In genomic region chr16:352547-353403, GRCh38 we compare ENCODE assay signal across 8 cellular contexts. TPM values are rescaled to one million over a fixed set of nuclear protein-coding genes. Genes with fewer than 3 reads are reported as not detected.
DNase-seq lines count a peak whose midpoint lies in the region; ATAC-seq and TF ChIP-seq lines count a peak whose summit lies in the region.

AXIN1 (minus strand) TSS chr16:352723; CDS start chr16:347025, 5,698 bp downstream.

- TF ChIP-seq CTCF in activated B cell treated with CpG ODN at 0.5 μM for 24 hours (IDR thresholded peaks at IDR 0.05), result no peak
- peak; percentile 22 for TF ChIP-seq CTCF in cardiac fibroblast (IDR thresholded peaks at IDR 0.05; ENCODE audit: low read depth, low read length)

- H2AFZ ChIP-seq in ACC112 (ENCODE audit: low read length, unreplicated experiment), result peak within 1 kb of the TSS; percentile 66

- intact Hi-C loops in activated B cell treated with CpG ODN at 0.5 μM for 24 hours (cut with micrococcal nuclease), result loop anchor here (1.0 to 2.0 kb wide), 8 partner anchors 18 to 237 kb away; partner anchors contain the start of genes CAPN15, DECR2, LUC7L and MRPL28

- H3K4me1 ChIP-seq in ACC112 (ENCODE audit: control insufficient read depth, insufficient read depth, low read length, unreplicated experiment), result peaks cover 7% of the 10 kb centered on the region

- DNase-seq in NCI-H345 (lab: John Stamatoyannopoulos, UW) (peak; percentile 98), activated B cell treated with CpG ODN at 0.5 μM for 24 hours (peak; percentile 100), cardiac fibroblast (ENCODE audit: low read depth in 2 of 2) (peak; percentile 94 to 97), immature natural killer cell (peak; percentile 93 to 96 (median 94)), smooth muscle cell of the brain vasculature (ENCODE audit: low read depth, low spot score) (peak; percentile 65)

- peaks cover 9% of the 10 kb centered on the region for H3K36me3 Mint-ChIP-seq in activated B cell treated with CpG ODN at 0.5 μM for 24 hours (ENCODE audit: low read depth)
- peaks cover 0 to 6% (median 6%) of the 10 kb centered on the region in 3 donors for H3K36me3 Mint-ChIP-seq in immature natural killer cell

- no peaks in the 10 kb centered on the region for H3K9me3 Mint-ChIP-seq in activated B cell treated with CpG ODN at 0.5 μM for 24 hours
- H3K9me3 Mint-ChIP-seq in immature natural killer cell, result no peaks in the 10 kb centered on the region

- no peaks in the 10 kb centered on the region for H3K27me3 ChIP-seq in ACC112 (ENCODE audit: insufficient read depth, low read length)

- H3K4me3 Mint-ChIP-seq in activated B cell treated with CpG ODN at 0.5 μM for 24 hours (peak within 1 kb of the TSS; percentile 85), immature natural killer cell (peak within 1 kb of the TSS; percentile 92 to 98 (median 96))

- POLR2A ChIA-PET in activated B cell treated with CpG ODN at 0.5 μM for 24 hours (lab: Charles Lee), result interaction anchor here (0.6 to 2.4 kb wide), 18 partner anchors 10 to 323 kb away, joined by 3 to 27 read pairs (median 5); partner anchors contain the start of genes DECR2, FAM234A, LUC7L and MRPL28

- H3K36me3 ChIP-seq in ACC112 (ENCODE audit: insufficient read depth, low read length), result 0 out of 2 replicates have a peak, but pooled peaks cover 4% of the 10 kb centered on the region

- peak within 1 kb of the TSS; percentile 77 for H3K27ac Mint-ChIP-seq in activated B cell treated with CpG ODN at 0.5 μM for 24 hours
- H3K27ac Mint-ChIP-seq in immature natural killer cell, result peak within 1 kb of the TSS; percentile 93 to 98 (median 96)

- CTCF ChIA-PET in activated B cell treated with CpG ODN at 0.5 μM for 24 hours (lab: Charles Lee), result interaction anchor here (0.7 to 1.7 kb wide), 3 partner anchors 9 to 246 kb away, joined by 3 to 5 read pairs (median 3); no protein-coding TSS in a partner anchor

- ATAC-seq in GM18868 (IDR thresholded peaks at IDR 0.05; ENCODE audit: unreplicated experiment), result peak; percentile 65
- ATAC-seq in HG03159 (IDR thresholded peaks at IDR 0.05; ENCODE audit: unreplicated experiment), result peak; percentile 54
- ATAC-seq in activated B cell treated with CpG ODN at 0.5 μM for 24 hours (ENCODE audit: low read depth), result peak; percentile 89

- H3K27me3 Mint-ChIP-seq in activated B cell treated with CpG ODN at 0.5 μM for 24 hours (no peaks in the 10 kb centered on the region), immature natural killer cell (ENCODE audit: low read depth in 3 of 3) (peaks cover 6 to 28% (median 8%) of the 10 kb centered on the region in 3 donors)

- H3K79me2 ChIP-seq in ACC112 (ENCODE audit: control insufficient read depth, insufficient read depth, low read length, unreplicated experiment), result peaks cover 36% of the 10 kb centered on the region

- H3K4me3 ChIP-seq in ACC112 (ENCODE audit: low read depth, low read length) (peak within 1 kb of the TSS; percentile 82), cardiac fibroblast (replicated peaks in 1 of 2; ENCODE audit: low read depth in 2 of 2, low read length in 2 of 2) (peak within 1 kb of the TSS; percentile 60 to 66)

- peaks cover 32% of the 10 kb centered on the region for H3K4me1 Mint-ChIP-seq in activated B cell treated with CpG ODN at 0.5 μM for 24 hours
- H3K4me1 Mint-ChIP-seq in immature natural killer cell, result peaks cover 64 to 67% of the 10 kb centered on the region in 2 donors

- no peak within 1 kb of the TSS for H3K27ac ChIP-seq in ACC112 (ENCODE audit: low read depth, low read length)

RNA-seq across cellular contexts. Expression of gene AXIN1, which starts in this region (rescaled TPM):
- 27.9 and 30.6 TPM in 2 replicates for total RNA-seq in activated B cell treated with CpG ODN at 0.5 μM for 24 hours
- 10 to 100 TPM in 1 of 3 donors, 1 to 10 TPM in 2; 1.9 to 12.5 (median 5.2) TPM for polyA plus RNA-seq in immature natural killer cell
